1 cellular context compared by ENCODE assay signal in genomic region chr10:86744067-86744725, GRCh38.
TF ChIP-seq lines count a peak whose summit lies in the region.

No MANE protein-coding gene starts in this region.

TF ChIP-seq in IMR-90, 13 proteins besides CTCF, POLR2A, EP300 and RAD21:
- TF ChIP-seq NFE2L2 (IDR thresholded peaks at IDR 0.05; ENCODE audit: low read depth, low read length) (no peak), RCOR1 (IDR thresholded peaks at IDR 0.05; ENCODE audit: insufficient replicate concordance, low read length) (no peak), MAFK (IDR thresholded peaks at IDR 0.05; ENCODE audit: low read depth, low read length) (no peak), MXI1 (IDR thresholded peaks at IDR 0.05; ENCODE audit: borderline replicate concordance, low read depth, low read length) (no peak), FOS (IDR thresholded peaks at IDR 0.05; ENCODE audit: low read depth, low read length) (no peak), USF2 (IDR thresholded peaks at IDR 0.05; ENCODE audit: low read depth, low read length) (no peak), CEBPB (IDR thresholded peaks at IDR 0.05; ENCODE audit: low read depth, low read length) (no peak), SMC3 (IDR thresholded peaks at IDR 0.05; ENCODE audit: low read depth, low read length) (no peak), MAZ (IDR thresholded peaks at IDR 0.05; ENCODE audit: borderline replicate concordance, low read depth, low read length) (no peak), ELK1 (IDR thresholded peaks at IDR 0.05; ENCODE audit: borderline replicate concordance, low read depth, low read length) (no peak), BHLHE40 (IDR thresholded peaks at IDR 0.05; ENCODE audit: low read depth, low read length) (no peak), CHD1 (IDR thresholded peaks at IDR 0.05; ENCODE audit: low read depth, low read length) (no peak), RFX5 (IDR thresholded peaks at IDR 0.05; ENCODE audit: low read depth, low read length) (no peak)
